8 cellular contexts compared by ENCODE assay signal in the genomic region with DNA sequence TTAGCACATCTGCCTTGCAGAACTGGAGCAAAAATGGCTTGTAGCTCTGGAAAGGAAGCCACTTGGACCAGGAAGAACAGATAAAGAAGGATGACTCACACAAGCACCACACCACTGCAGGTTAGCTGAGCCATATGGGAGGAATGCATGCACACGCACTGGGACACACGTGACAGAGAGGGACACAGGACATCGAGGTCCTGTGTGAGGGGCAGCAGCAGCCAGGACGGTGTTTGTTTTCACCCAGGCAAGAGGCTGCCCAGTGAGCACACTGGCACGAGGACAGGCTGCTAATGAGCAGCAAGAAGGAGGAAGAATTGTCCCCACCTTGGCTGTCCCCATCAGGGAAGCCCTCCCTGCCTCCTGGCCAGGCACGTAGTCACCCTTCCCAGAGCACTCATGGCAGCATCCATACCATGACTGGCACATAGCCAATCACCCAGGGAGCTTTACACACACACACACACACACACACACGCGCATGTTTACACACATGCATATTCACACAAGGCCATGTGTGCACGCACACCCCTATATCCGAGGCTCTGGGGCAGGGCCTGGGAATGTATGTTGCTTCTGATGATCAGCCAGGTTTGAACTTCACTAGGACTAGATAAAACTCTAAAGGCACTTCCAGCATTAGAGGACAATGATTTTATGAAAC. TPM values are rescaled to one million over a fixed set of nuclear protein-coding genes. Genes with fewer than 3 reads are reported as not detected.
DNase-seq lines count a peak whose midpoint lies in the region; ATAC-seq and TF ChIP-seq lines count a peak whose summit lies in the region.

No MANE protein-coding gene starts in this region.

- no peaks in the 10 kb centered on the region for H3K36me3 ChIP-seq in cardiac muscle cell

- peaks cover 22% of the 10 kb centered on the region; the same call in 1 of the 2 replicates for H3K36me3 Mint-ChIP-seq in WTC11
- peaks cover 21% of the 10 kb centered on the region for H3K36me3 Mint-ChIP-seq in activated T-helper 2 cell treated with anti-CD3 and anti-CD28 coated beads, Interferon-gamma antibody, Interleukin-2, Interleukin-4, amounts not matched to agents 10 μg/mL and 5 μg/mL and 100 μg/mL, durations not matched to agents 14 hours and 24 hours and 36 hours (ENCODE audit: low read depth)

- POLR2A ChIA-PET in WTC11 (lab: Charles Lee) = no interaction called here

- peak; percentile 45 for DNase-seq in HK-2 (ENCODE audit: unreplicated experiment)
- DNase-seq in WTC11 (ENCODE audit: low spot score) = no peak
- DNase-seq in cardiac muscle cell (ENCODE audit: low read depth in 1 of 2, low spot score in 1 of 2) = peak in 1 of 2 donors; percentile 71
- DNase-seq in substantia nigra (lab: John Stamatoyannopoulos, UW) = peak in 5 of 49 donors; percentile 9 to 56 (median 29)
- DNase-seq in NCI-H146 (lab: John Stamatoyannopoulos, UW) = no peak
- no peak for DNase-seq in HuH-7 (ENCODE audit: low spot score)
- no peak for DNase-seq in activated T-helper 2 cell treated with anti-CD3 and anti-CD28 coated beads, Interferon-gamma antibody, Interleukin-2, Interleukin-4, amounts not matched to agents 10 μg/mL and 5 μg/mL and 100 μg/mL, durations not matched to agents 14 hours and 24 hours and 36 hours (ENCODE audit: low spot score)

- TF ChIP-seq CTCF in WTC11 (IDR thresholded peaks at IDR 0.05) = no peak
- TF ChIP-seq CTCF in cardiac muscle cell (IDR thresholded peaks at IDR 0.05; ENCODE audit: low read depth, low read length) = no peak

- peak overlapping the region; percentile 90 for H3K27ac ChIP-seq in cardiac muscle cell
- H3K27ac ChIP-seq in substantia nigra (ENCODE audit: low read depth, low read length, poor library complexity, severe bottlenecking) = peak overlapping the region; percentile 58

- H3K27ac Mint-ChIP-seq in WTC11 = peak overlapping the region; percentile 39; the same call in 1 of the 2 replicates
- H3K27ac Mint-ChIP-seq in activated T-helper 2 cell treated with anti-CD3 and anti-CD28 coated beads, Interferon-gamma antibody, Interleukin-2, Interleukin-4, amounts not matched to agents 10 μg/mL and 5 μg/mL and 100 μg/mL, durations not matched to agents 14 hours and 24 hours and 36 hours = no peak overlapping the region

- no peak overlapping the region for H3K4me3 Mint-ChIP-seq in WTC11
- no peak overlapping the region for H3K4me3 Mint-ChIP-seq in activated T-helper 2 cell treated with anti-CD3 and anti-CD28 coated beads, Interferon-gamma antibody, Interleukin-2, Interleukin-4, amounts not matched to agents 10 μg/mL and 5 μg/mL and 100 μg/mL, durations not matched to agents 14 hours and 24 hours and 36 hours (ENCODE audit: low read depth)

- CTCF ChIA-PET in WTC11 (lab: Charles Lee) = interaction anchor here (1.0 kb wide), 1 partner anchor 220 kb away, joined by 3 read pairs; no protein-coding TSS in a partner anchor

- no peaks in the 10 kb centered on the region for H3K9me3 Mint-ChIP-seq in WTC11
- H3K9me3 Mint-ChIP-seq in activated T-helper 2 cell treated with anti-CD3 and anti-CD28 coated beads, Interferon-gamma antibody, Interleukin-2, Interleukin-4, amounts not matched to agents 10 μg/mL and 5 μg/mL and 100 μg/mL, durations not matched to agents 14 hours and 24 hours and 36 hours = no peaks in the 10 kb centered on the region

- ATAC-seq in WTC11 (no peak), HG02840 (IDR thresholded peaks at IDR 0.05; ENCODE audit: low FRiP score, unreplicated experiment) (no peak)

- intact Hi-C loops in activated T-helper 2 cell treated with anti-CD3 and anti-CD28 coated beads, Interferon-gamma antibody, Interleukin-2, Interleukin-4, amounts not matched to agents 10 μg/mL and 5 μg/mL and 100 μg/mL, durations not matched to agents 14 hours and 24 hours and 36 hours (cut with micrococcal nuclease) = no loop called here

- no peaks in the 10 kb centered on the region for H3K27me3 Mint-ChIP-seq in WTC11 (ENCODE audit: low read depth)
- no peaks in the 10 kb centered on the region for H3K27me3 Mint-ChIP-seq in activated T-helper 2 cell treated with anti-CD3 and anti-CD28 coated beads, Interferon-gamma antibody, Interleukin-2, Interleukin-4, amounts not matched to agents 10 μg/mL and 5 μg/mL and 100 μg/mL, durations not matched to agents 14 hours and 24 hours and 36 hours (ENCODE audit: low read depth)

- H3K4me3 ChIP-seq in cardiac muscle cell = no peak overlapping the region

- peaks cover 8% of the 10 kb centered on the region for H3K4me1 Mint-ChIP-seq in WTC11
- peaks cover 18% of the 10 kb centered on the region for H3K4me1 Mint-ChIP-seq in activated T-helper 2 cell treated with anti-CD3 and anti-CD28 coated beads, Interferon-gamma antibody, Interleukin-2, Interleukin-4, amounts not matched to agents 10 μg/mL and 5 μg/mL and 100 μg/mL, durations not matched to agents 14 hours and 24 hours and 36 hours (ENCODE audit: low read depth)

- peaks cover 89% of the 10 kb centered on the region for H3K4me1 ChIP-seq in cardiac muscle cell (ENCODE audit: low read depth)

- H3K27me3 ChIP-seq in cardiac muscle cell = no peaks in the 10 kb centered on the region

- H3K9me3 ChIP-seq in cardiac muscle cell (ENCODE audit: low read depth) = no peaks in the 10 kb centered on the region

TF ChIP-seq in WTC11, 78 proteins besides CTCF, POLR2A, EP300 and RAD21 (continues in another document):
- TF ChIP-seq ZNF416 (CRISPR knock-in tag; IDR thresholded peaks at IDR 0.05) (no peak), EMX1 (CRISPR knock-in tag; IDR thresholded peaks at IDR 0.05) (no peak), ZNF232 (CRISPR knock-in tag; IDR thresholded peaks at IDR 0.05) (no peak), ZNF317 (CRISPR knock-in tag; IDR thresholded peaks at IDR 0.05; ENCODE audit: borderline replicate concordance, low read depth) (no peak), GABPB1 (CRISPR knock-in tag; IDR thresholded peaks at IDR 0.05) (no peak), ZNF263 (CRISPR knock-in tag; IDR thresholded peaks at IDR 0.05; ENCODE audit: low read depth) (no peak), ETV6 (CRISPR knock-in tag; IDR thresholded peaks at IDR 0.05) (no peak), GRHL2 (CRISPR knock-in tag; IDR thresholded peaks at IDR 0.05; ENCODE audit: insufficient replicate concordance, severe bottlenecking) (no peak), IRF2 (CRISPR knock-in tag; IDR thresholded peaks at IDR 0.05; ENCODE audit: borderline replicate concordance, low read depth) (no peak), E2F1 (CRISPR knock-in tag; IDR thresholded peaks at IDR 0.05) (no peak), PRRX2 (CRISPR knock-in tag; IDR thresholded peaks at IDR 0.05) (no peak), NFATC4 (CRISPR knock-in tag; IDR thresholded peaks at IDR 0.05) (no peak), NFE2L1 (CRISPR knock-in tag; IDR thresholded peaks at IDR 0.05) (no peak), CREB1 (CRISPR knock-in tag; IDR thresholded peaks at IDR 0.05) (no peak), NFYB (CRISPR knock-in tag; conservative IDR thresholded peaks at IDR 0.05; ENCODE audit: low read depth) (no peak), RELA (CRISPR knock-in tag; IDR thresholded peaks at IDR 0.05; ENCODE audit: borderline replicate concordance) (no peak), FOXJ3 (CRISPR knock-in tag; IDR thresholded peaks at IDR 0.05; ENCODE audit: borderline replicate concordance) (no peak)
- TF ChIP-seq, protein P1, sequence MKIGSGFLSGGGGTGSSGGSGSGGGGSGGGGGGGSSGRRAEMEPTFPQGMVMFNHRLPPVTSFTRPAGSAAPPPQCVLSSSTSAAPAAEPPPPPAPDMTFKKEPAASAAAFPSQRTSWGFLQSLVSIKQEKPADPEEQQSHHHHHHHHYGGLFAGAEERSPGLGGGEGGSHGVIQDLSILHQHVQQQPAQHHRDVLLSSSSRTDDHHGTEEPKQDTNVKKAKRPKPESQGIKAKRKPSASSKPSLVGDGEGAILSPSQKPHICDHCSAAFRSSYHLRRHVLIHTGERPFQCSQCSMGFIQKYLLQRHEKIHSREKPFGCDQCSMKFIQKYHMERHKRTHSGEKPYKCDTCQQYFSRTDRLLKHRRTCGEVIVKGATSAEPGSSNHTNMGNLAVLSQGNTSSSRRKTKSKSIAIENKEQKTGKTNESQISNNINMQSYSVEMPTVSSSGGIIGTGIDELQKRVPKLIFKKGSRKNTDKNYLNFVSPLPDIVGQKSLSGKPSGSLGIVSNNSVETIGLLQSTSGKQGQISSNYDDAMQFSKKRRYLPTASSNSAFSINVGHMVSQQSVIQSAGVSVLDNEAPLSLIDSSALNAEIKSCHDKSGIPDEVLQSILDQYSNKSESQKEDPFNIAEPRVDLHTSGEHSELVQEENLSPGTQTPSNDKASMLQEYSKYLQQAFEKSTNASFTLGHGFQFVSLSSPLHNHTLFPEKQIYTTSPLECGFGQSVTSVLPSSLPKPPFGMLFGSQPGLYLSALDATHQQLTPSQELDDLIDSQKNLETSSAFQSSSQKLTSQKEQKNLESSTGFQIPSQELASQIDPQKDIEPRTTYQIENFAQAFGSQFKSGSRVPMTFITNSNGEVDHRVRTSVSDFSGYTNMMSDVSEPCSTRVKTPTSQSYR (CRISPR knock-in tag; IDR thresholded peaks at IDR 0.05) = no peak
- TF ChIP-seq, protein P2, sequence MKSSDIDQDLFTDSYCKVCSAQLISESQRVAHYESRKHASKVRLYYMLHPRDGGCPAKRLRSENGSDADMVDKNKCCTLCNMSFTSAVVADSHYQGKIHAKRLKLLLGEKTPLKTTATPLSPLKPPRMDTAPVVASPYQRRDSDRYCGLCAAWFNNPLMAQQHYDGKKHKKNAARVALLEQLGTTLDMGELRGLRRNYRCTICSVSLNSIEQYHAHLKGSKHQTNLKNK (CRISPR knock-in tag; IDR thresholded peaks at IDR 0.05) = no peak

RNA-seq across cellular contexts. Expression of gene SPTBN5, which starts 24.0 kb away (rescaled TPM):
- 1.2 to 2.3 TPM (median 2.0 TPM) in 3 replicates for total RNA-seq in WTC11 (2021)
- 2.1 and 3.0 TPM in 2 replicates for total RNA-seq in cardiac muscle cell
- polyA plus RNA-seq in cardiac muscle cell = 0.62 and 0.70 TPM in 2 replicates
- total RNA-seq in activated T-helper 2 cell treated with anti-CD3 and anti-CD28 coated beads, Interferon-gamma antibody, Interleukin-2, Interleukin-4, amounts not matched to agents 10 μg/mL and 5 μg/mL and 100 μg/mL, durations not matched to agents 14 hours and 24 hours and 36 hours = 0.41 and 0.90 TPM in 2 replicates

RNA-seq across cellular contexts. Expression of gene EHD4, which starts 54.5 kb away (rescaled TPM):
- total RNA-seq in WTC11 (2021) (20.8 to 23.9 TPM (median 21.3 TPM) in 3 replicates), cardiac muscle cell (42.8 and 56.4 TPM in 2 replicates)
- polyA plus RNA-seq in cardiac muscle cell = 47.4 and 70.5 TPM in 2 replicates
- total RNA-seq in activated T-helper 2 cell treated with anti-CD3 and anti-CD28 coated beads, Interferon-gamma antibody, Interleukin-2, Interleukin-4, amounts not matched to agents 10 μg/mL and 5 μg/mL and 100 μg/mL, durations not matched to agents 14 hours and 24 hours and 36 hours = 22.3 and 22.7 TPM in 2 replicates
